ENCODE assay signal across 23 cellular contexts in the genomic region with DNA sequence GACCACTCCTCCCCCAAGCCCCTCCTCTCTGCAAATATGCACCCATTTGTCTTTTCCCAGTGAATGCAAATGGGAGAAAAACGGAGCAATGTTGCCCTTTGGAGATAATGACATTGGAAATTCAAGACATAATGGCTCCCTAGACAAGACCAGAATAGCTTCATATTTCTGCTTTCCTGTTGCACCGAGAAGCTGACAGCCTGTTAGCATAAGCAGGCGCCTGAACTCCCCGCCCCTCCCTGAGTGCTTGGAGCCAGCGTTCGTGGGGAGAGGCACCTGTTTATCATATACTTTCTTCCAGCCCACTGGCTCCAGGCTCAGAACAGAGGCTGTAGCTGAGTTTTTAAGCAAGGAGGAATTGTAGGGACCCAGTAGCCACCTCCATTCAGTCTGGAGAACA. TPM values are rescaled to one million over a fixed set of nuclear protein-coding genes. Genes with fewer than 3 reads are reported as not detected.
DNase-seq lines count a peak whose midpoint lies in the region; FAIRE-seq and TF ChIP-seq lines count a peak whose summit lies in the region.
"Had no signal": no experiment of that assay in that cellular context is flagged by ENCODE, and none has a peak within 500 bp of the region (broad histone marks: within the 10 kb centered on the region; RNA-seq: fewer than 3 reads in every experiment).

No MANE protein-coding gene starts in this region.

- intact Hi-C loops in thyroid gland (cut with DNase I): no loop called here

- TF ChIP-seq CTCF in thyroid gland (IDR thresholded peaks at IDR 0.05): no peak

- peaks cover 9% of the 10 kb centered on the region for H3K27me3 ChIP-seq in muscle layer of duodenum (ENCODE audit: low read depth, low read length)
- H3K27me3 ChIP-seq in thyroid gland: no peaks in the 10 kb centered on the region
- H3K27me3 ChIP-seq: testis had no signal

- H3K9me3 ChIP-seq in muscle layer of duodenum (ENCODE audit: control insufficient read depth in 1 of 2, low read length in 2 of 2) (no peaks in the 10 kb centered on the region), thyroid gland (no peaks in the 10 kb centered on the region)
- H3K9me3 ChIP-seq: BLaER1, testis had no signal

- peak overlapping the region; percentile 37 for H3K27ac ChIP-seq in angular gyrus (ENCODE audit: low read depth, low read length)
- no peak overlapping the region for H3K27ac ChIP-seq in muscle layer of duodenum (ENCODE audit: low read length)
- H3K27ac ChIP-seq in thyroid gland: no peak overlapping the region
- H3K27ac ChIP-seq: BLaER1, epithelial cell of prostate, HL-60, KMS-11, testis had no signal

- FAIRE-seq in HTR-8/SVneo (lab: Jason Lieb, UNC): no peak
- FAIRE-seq: GM12878 had no signal

- H3K4me3 ChIP-seq in muscle layer of duodenum (ENCODE audit: low read depth in 1 of 2, low read length in 2 of 2) (peak overlapping the region; percentile 8 to 19), thyroid gland (replicated peaks in 1 of 3) (no peak overlapping the region)
- H3K4me3 ChIP-seq: BLaER1, GM12878, testis had no signal

- peaks cover 1 to 44% of the 10 kb centered on the region in 2 donors for H3K4me1 ChIP-seq in muscle layer of duodenum (ENCODE audit: control insufficient read depth in 1 of 2, insufficient read depth in 2 of 2, low read length in 2 of 2)
- peaks cover 18 to 40% of the 10 kb centered on the region in 2 donors for H3K4me1 ChIP-seq in thyroid gland
- H3K4me1 ChIP-seq: BLaER1 had no signal

- no peak for TF ChIP-seq POLR2A in thyroid gland (IDR thresholded peaks at IDR 0.05)

- no peaks in the 10 kb centered on the region for H3K36me3 ChIP-seq in muscle layer of duodenum (ENCODE audit: control insufficient read depth in 1 of 2, insufficient read depth in 2 of 2, low read length in 2 of 2)
- H3K36me3 ChIP-seq in thyroid gland: no peaks in the 10 kb centered on the region
- H3K36me3 ChIP-seq: BLaER1 had no signal

- 26 to 31% methylated on average over 6 of the region's 6 CpGs for WGBS in thyroid gland, 2 donors

- DNase-seq in DMS79 treated with DMSO at 0.1 percent for 48 hours (lab: John Stamatoyannopoulos, UW) (peak; percentile 79), NCI-H1417 treated with DMSO at 0.1 percent for 48 hours (lab: John Stamatoyannopoulos, UW) (peak; percentile 35), NOMO-1 (lab: John Stamatoyannopoulos, UW; ENCODE audit: unreplicated experiment in 2 of 2) (no peak), HTR-8/SVneo (ENCODE audit: insufficient read length, low spot score) (no peak), thyroid gland (no peak)
- DNase-seq: activated CD4-positive, CD25-positive, alpha-beta regulatory T cell treated with anti-CD3 and anti-CD28 coated beads, Interleukin-2, amount 50 U/mL, for 72 hours; activated naive CD8-positive, alpha-beta T cell treated with anti-CD3 and anti-CD28 coated beads, Interleukin-2, amount 10 ng/mL, durations not matched to agents 7 days and 5 days; EL; glutamatergic neuron; naive B cell; T-helper 1 cell had no signal

RNA-seq across cellular contexts. Expression of gene FXYD6, which starts 6.1 kb away (rescaled TPM):
- total RNA-seq in thyroid gland: 100 to 1,000 TPM in 2 of 4 donors, 10 to 100 TPM in 2; 34.2 to 143 (median 88.6) TPM

RNA-seq across cellular contexts. Expression of gene TMPRSS13, which starts 46.7 kb away (rescaled TPM):
- 10 to 100 TPM in 3 of 4 donors, 1 to 10 TPM in 1; 8.5 to 24.3 (median 13.0) TPM for total RNA-seq in thyroid gland
- total RNA-seq: cardiac septum, kidney epithelial cell, pulmonary artery endothelial cell, RPMI7951 had no signal

RNA-seq across cellular contexts. Expression of gene FXYD2, which starts 58.0 kb away (rescaled TPM):
- total RNA-seq in thyroid gland: 1 to 10 TPM in 3 of 4 donors, under 1 TPM in 1; 0.42 to 2.8 (median 1.5) TPM
- total RNA-seq: RPMI7951 had no signal

Comparison
In these comparisons a context has a peak if more than half of its experiments do, and no peak if none do; other contexts are left out.
1. DNase-seq: peak in DMS79 treated with DMSO at 0.1 percent for 48 hours (single experiment) and NCI-H1417 treated with DMSO at 0.1 percent for 48 hours (single experiment); none in NOMO-1 (0 of 2), HTR-8/SVneo (single experiment) and thyroid gland (0 of 2).
2. H3K4me3 ChIP-seq: peak in muscle layer of duodenum (2 of 2); none in thyroid gland (0 of 3).